In genomic region chr11:113627297-113627696, GRCh38 we compare ENCODE assay signal across 2 cellular contexts.
TF ChIP-seq lines count a peak whose summit lies in the region.

No MANE protein-coding gene starts in this region.

TF ChIP-seq in HepG2, 621 proteins besides CTCF, POLR2A, EP300 and RAD21:
- TF ChIP-seq PCBP2 (optimal IDR thresholded peaks at IDR 0.05; ENCODE audit: low read depth, low read length, poor library complexity, severe bottlenecking) (peak; percentile 26), ZNF777 (CRISPR knock-in tag; IDR thresholded peaks at IDR 0.05) (no peak)

TF ChIP-seq in K562, 482 proteins besides CTCF, POLR2A, EP300 and RAD21:
- no peak for TF ChIP-seq BRF2 (IDR thresholded peaks at IDR 0.05; ENCODE audit: borderline replicate concordance, insufficient read depth, insufficient read length)
- TF ChIP-seq ZNF316 (IDR thresholded peaks at IDR 0.05): no peak
- TF ChIP-seq ZNF175 (CRISPR knock-in tag; IDR thresholded peaks at IDR 0.05; ENCODE audit: low read depth): no peak
- TF ChIP-seq ZNF512 (tag; IDR thresholded peaks at IDR 0.05): peak; percentile 68
TF ChIP-seq in K562: peak in this region for 1.
